ENCODE assay signal across 1 cellular context in the genomic region with DNA sequence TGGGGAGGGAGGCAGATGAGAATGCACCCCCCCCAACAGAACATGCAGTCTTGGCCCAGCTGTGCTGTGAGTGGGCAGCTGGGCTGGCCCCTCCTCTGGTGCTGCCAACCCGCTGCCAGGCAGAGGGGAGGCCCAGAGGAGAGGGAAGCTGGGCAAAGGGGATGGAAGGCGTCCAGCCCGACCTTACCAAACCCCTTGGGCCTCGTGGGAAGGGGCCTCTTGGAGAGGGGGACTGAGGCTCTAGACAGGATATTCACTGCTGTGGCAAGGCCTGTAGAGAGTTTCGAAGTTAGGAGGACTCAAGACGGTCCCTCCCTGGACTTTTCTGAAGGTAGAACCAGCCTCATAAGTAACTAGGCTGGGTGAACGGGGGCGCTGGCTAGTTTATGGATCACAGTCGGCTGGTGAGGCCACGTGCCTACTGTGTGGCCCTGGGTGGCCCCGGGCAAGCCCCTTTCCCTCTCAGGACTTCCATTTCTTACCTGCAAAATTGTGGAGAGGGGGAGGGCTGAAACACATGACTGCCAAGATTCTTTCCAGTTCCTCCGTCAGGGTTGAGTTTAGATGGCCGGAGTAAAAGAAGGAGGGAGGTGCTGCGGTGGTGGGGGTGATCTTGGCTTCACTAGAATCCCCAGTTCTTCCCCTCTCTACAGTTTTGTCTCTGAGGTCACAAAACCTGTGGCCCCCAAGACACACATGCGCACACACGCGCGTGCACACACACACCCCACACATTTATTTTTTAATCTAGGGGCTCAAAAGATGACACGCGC.
TF ChIP-seq lines count a peak whose summit lies in the region.

No MANE protein-coding gene starts in this region.

TF ChIP-seq in GM23338, 12 proteins besides CTCF, POLR2A, EP300 and RAD21 (continued from another document):
- TF ChIP-seq STAT1 (IDR thresholded peaks at IDR 0.05; ENCODE audit: unreplicated experiment) = no peak
- TF ChIP-seq, protein P1, sequence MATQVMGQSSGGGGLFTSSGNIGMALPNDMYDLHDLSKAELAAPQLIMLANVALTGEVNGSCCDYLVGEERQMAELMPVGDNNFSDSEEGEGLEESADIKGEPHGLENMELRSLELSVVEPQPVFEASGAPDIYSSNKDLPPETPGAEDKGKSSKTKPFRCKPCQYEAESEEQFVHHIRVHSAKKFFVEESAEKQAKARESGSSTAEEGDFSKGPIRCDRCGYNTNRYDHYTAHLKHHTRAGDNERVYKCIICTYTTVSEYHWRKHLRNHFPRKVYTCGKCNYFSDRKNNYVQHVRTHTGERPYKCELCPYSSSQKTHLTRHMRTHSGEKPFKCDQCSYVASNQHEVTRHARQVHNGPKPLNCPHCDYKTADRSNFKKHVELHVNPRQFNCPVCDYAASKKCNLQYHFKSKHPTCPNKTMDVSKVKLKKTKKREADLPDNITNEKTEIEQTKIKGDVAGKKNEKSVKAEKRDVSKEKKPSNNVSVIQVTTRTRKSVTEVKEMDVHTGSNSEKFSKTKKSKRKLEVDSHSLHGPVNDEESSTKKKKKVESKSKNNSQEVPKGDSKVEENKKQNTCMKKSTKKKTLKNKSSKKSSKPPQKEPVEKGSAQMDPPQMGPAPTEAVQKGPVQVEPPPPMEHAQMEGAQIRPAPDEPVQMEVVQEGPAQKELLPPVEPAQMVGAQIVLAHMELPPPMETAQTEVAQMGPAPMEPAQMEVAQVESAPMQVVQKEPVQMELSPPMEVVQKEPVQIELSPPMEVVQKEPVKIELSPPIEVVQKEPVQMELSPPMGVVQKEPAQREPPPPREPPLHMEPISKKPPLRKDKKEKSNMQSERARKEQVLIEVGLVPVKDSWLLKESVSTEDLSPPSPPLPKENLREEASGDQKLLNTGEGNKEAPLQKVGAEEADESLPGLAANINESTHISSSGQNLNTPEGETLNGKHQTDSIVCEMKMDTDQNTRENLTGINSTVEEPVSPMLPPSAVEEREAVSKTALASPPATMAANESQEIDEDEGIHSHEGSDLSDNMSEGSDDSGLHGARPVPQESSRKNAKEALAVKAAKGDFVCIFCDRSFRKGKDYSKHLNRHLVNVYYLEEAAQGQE (IDR thresholded peaks at IDR 0.05; ENCODE audit: unreplicated experiment) = no peak
TF ChIP-seq in GM23338: peak in this region for 0.
